ENCODE assay signal across 17 cellular contexts in the genomic region with DNA sequence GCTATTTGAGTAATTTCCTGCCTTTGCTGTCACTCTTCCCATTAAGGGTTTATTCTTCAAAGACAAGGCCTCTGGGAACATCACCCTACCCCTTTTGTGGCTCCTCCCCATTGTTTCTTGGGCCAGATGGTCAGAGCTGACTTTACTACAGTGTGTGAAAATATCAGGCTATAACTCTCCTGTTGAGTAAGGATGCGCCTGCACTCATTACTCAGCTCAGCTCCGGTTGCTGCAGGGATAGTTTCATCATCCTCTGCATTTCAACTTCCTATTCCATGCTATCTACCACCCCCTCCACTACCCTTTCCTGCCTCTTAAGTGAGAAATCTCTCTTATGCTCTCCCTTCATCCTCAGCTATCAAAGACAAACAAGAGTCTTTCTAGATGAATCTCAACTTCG. TPM values are rescaled to one million over a fixed set of nuclear protein-coding genes. Genes with fewer than 3 reads are reported as not detected.
A peak's percentile ranks its signal among the peaks of the same experiment; 100 is the strongest.
DNase-seq lines count a peak whose midpoint lies in the region; ATAC-seq and TF ChIP-seq lines count a peak whose summit lies in the region.
"Had no signal": no experiment of that assay in that cellular context is flagged by ENCODE, and none has a peak within 500 bp of the region (broad histone marks: within the 10 kb centered on the region; RNA-seq: fewer than 3 reads in every experiment).

No MANE protein-coding gene starts in this region.

- no peaks in the 10 kb centered on the region for H3K27me3 ChIP-seq in HL-60 (ENCODE audit: insufficient read depth, poor library complexity, severe bottlenecking)
- H3K27me3 ChIP-seq: esophagus muscularis mucosa, hepatocyte, Peyer's patch, tibial artery had no signal

- no peak for ATAC-seq in GM21737 (IDR thresholded peaks at IDR 0.05; ENCODE audit: unreplicated experiment)

- DNase-seq in AG10803 (ENCODE audit: low read depth) (peak; percentile 26), HL-60 (ENCODE audit: low read depth in 1 of 2, low spot score in 1 of 2) (peak; percentile 88 to 91), RPMI7951 (ENCODE audit: low read depth) (peak; percentile 19), foreskin fibroblast (peak; percentile 76 to 89), NCI-H2227 treated with DMSO at 0.1 percent for 48 hours (lab: John Stamatoyannopoulos, UW) (no peak)
- no peak for DNase-seq in activated CD4-positive, alpha-beta T cell treated with anti-CD3 and anti-CD28 coated beads, Interleukin-2, amount 50 U/mL, for 48 hours
- no peak for DNase-seq in stimulated activated CD8-positive, alpha-beta memory T cell treated with anti-CD3 and anti-CD28 coated beads, Interleukin-4, amount 100 ng/mL, for 48 hours
- DNase-seq: activated naive CD4-positive, alpha-beta T cell; GDM1; KBM-7; NCI-H510A treated with DMSO at 0.1 percent for 48 hours; Peyer's patch; T-helper 1 cell; tibial artery had no signal

- H3K4me3 ChIP-seq in AG10803 (ENCODE audit: low read length) (no peak overlapping the region), HL-60 (replicated peaks; ENCODE audit: insufficient read depth, low read length) (no peak overlapping the region), foreskin fibroblast (ENCODE audit: low read depth in 1 of 2, low read length in 2 of 2) (no peak overlapping the region)
- H3K4me3 ChIP-seq: esophagus muscularis mucosa, hepatocyte, Peyer's patch, tibial artery had no signal

- peak overlapping the region; percentile 81 for H3K27ac ChIP-seq in HL-60 (replicated peaks)
- H3K27ac ChIP-seq: esophagus muscularis mucosa, hepatocyte, tibial artery had no signal

- no peak for TF ChIP-seq CTCF in AG10803 (conservative IDR thresholded peaks at IDR 0.05; ENCODE audit: low read length)
- no peak for TF ChIP-seq CTCF in HL-60 (IDR thresholded peaks at IDR 0.05; ENCODE audit: insufficient read depth, low read length)
- TF ChIP-seq CTCF in foreskin fibroblast (IDR thresholded peaks at IDR 0.05; ENCODE audit: low read depth, low read length) = no peak

RNA-seq across cellular contexts. Expression of a gene that starts 48.6 kb away (rescaled TPM):
- 1.7 and 2.1 TPM in 2 replicates for total RNA-seq in RPMI7951 (2014; rRNA removed; shearing (Covaris generic))

Comparison
In these comparisons a context has a peak if more than half of its experiments do, and no peak if none do; other contexts are left out.
1. DNase-seq: peak in AG10803 (single experiment), HL-60 (2 of 2), RPMI7951 (single experiment) and foreskin fibroblast (2 of 2); none in activated CD4-positive, alpha-beta T cell treated with anti-CD3 and anti-CD28 coated beads, Interleukin-2, amount 50 U/mL, for 48 hours (0 of 2), NCI-H2227 treated with DMSO at 0.1 percent for 48 hours (single experiment) and stimulated activated CD8-positive, alpha-beta memory T cell treated with anti-CD3 and anti-CD28 coated beads, Interleukin-4, amount 100 ng/mL, for 48 hours (single experiment).